ENCODE assay signal across 11 cellular contexts in the genomic region with DNA sequence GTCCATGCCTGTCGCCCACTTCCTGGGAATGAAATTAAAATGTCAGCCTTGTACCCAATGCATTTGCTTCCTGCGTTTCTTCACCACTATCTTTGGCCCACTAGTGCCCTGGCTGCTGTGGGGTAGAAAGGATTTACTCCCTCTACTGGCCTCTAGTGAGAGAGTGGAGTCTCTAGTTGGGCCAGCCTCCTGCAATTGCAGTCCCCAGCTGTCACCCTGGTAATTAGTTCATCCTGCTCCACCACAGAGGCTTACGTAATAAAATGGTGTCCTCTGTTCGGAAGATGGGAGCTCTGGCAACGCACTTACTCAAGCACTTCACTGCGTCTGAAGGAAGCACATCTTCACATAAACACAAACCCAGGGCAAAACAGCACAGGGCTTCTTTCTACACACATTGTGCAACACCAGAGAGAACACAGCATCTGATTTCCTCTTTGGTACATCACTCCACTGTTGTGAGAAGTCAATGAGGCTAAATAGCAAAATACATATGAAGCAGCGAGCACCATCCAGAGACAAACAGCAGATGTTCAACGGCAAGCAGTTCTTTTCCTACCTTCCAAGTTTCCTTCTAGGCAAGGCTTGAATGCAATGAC.
DNase-seq lines count a peak whose midpoint lies in the region; ATAC-seq and TF ChIP-seq lines count a peak whose summit lies in the region.
"Had no signal": no experiment of that assay in that cellular context is flagged by ENCODE, and none has a peak within 500 bp of the region (broad histone marks: within the 10 kb centered on the region; RNA-seq: fewer than 3 reads in every experiment).

No MANE protein-coding gene starts in this region.

- H3K4me2 ChIP-seq in SK-N-SH: no peak overlapping the region
- H3K4me2 ChIP-seq in smooth muscle cell: no peak overlapping the region

- H2AFZ ChIP-seq in SK-N-SH (ENCODE audit: low read depth) (no peak overlapping the region), smooth muscle cell (ENCODE audit: low read depth) (no peak overlapping the region)

- H3K9ac ChIP-seq in SK-N-SH: no peak overlapping the region
- H3K9ac ChIP-seq in smooth muscle cell (ENCODE audit: low read depth): no peak overlapping the region

- 45% methylated on average over 8 of the region's 8 CpGs for WGBS in SK-N-SH (ENCODE audit: low lambda C conversion rate)
- 81% methylated on average over 8 of the region's 8 CpGs for WGBS in smooth muscle cell (ENCODE audit: low lambda C conversion rate)

- TF ChIP-seq EP300 in SK-N-SH (IDR thresholded peaks at IDR 0.05; ENCODE audit: borderline replicate concordance in 1 of 2, low read depth in 1 of 2, low read length in 1 of 2): no peak

- H3K27ac ChIP-seq in SK-N-SH (ENCODE audit: low read depth in 2 of 2, low read length in 1 of 2) (no peak overlapping the region), VCaP (no peak overlapping the region), smooth muscle cell (ENCODE audit: low read depth) (no peak overlapping the region)

- H3F3A ChIP-seq in SK-N-SH (replicated peaks; ENCODE audit: insufficient read depth) (no peaks in the 10 kb centered on the region), smooth muscle cell (ENCODE audit: low read depth) (no peaks in the 10 kb centered on the region)

- H4K20me1 ChIP-seq in SK-N-SH (ENCODE audit: insufficient read depth): no peaks in the 10 kb centered on the region
- no peaks in the 10 kb centered on the region for H4K20me1 ChIP-seq in smooth muscle cell (ENCODE audit: low read depth)

- peak; percentile 8; the same call in 1 of the 2 replicates for TF ChIP-seq RAD21 in SK-N-SH (IDR thresholded peaks at IDR 0.05; ENCODE audit: low read length)

- H3K4me3 ChIP-seq in SK-N-SH (ENCODE audit: low read depth in 2 of 2, low read length in 1 of 2): no peak overlapping the region
- H3K4me3 ChIP-seq in smooth muscle cell: no peak overlapping the region

- no peaks in the 10 kb centered on the region for H3K9me2 ChIP-seq in SK-N-SH

- H3K27me3 ChIP-seq in SK-N-SH (ENCODE audit: insufficient read depth): no peaks in the 10 kb centered on the region
- H3K27me3 ChIP-seq in smooth muscle cell (ENCODE audit: low read depth): no peaks in the 10 kb centered on the region

- ATAC-seq in SK-N-SH treated with all-trans-retinoic acid at 6 μM for 48 hours (no peak), HG03039 (IDR thresholded peaks at IDR 0.05; ENCODE audit: unreplicated experiment) (no peak), HG02970 (IDR thresholded peaks at IDR 0.05; ENCODE audit: low FRiP score, unreplicated experiment) (no peak)
- ATAC-seq: activated CD8-positive, alpha-beta T cell treated with anti-CD3 and anti-CD28 coated beads for 36 hours; esophagus mucosa had no signal

- CTCF ChIA-PET in SK-N-SH (lab: Yijun Ruan, JAX): interaction anchor here (1.1 to 2.1 kb wide), 4 partner anchors 10 to 670 kb away, joined by 3 to 8 read pairs (median 4); no protein-coding TSS in a partner anchor

- no peak for TF ChIP-seq CTCF in SK-N-SH (IDR thresholded peaks at IDR 0.05)
- TF ChIP-seq CTCF in VCaP (conservative IDR thresholded peaks at IDR 0.05): peak; percentile 56
- TF ChIP-seq CTCF in smooth muscle cell (IDR thresholded peaks at IDR 0.05; ENCODE audit: borderline replicate concordance, insufficient read depth, poor library complexity, severe bottlenecking): peak; percentile 12

- no peaks in the 10 kb centered on the region; the same call in 1 of the 2 replicates for H3K9me3 ChIP-seq in SK-N-SH
- H3K9me3 ChIP-seq in smooth muscle cell (replicated peaks; ENCODE audit: low read depth): no peaks in the 10 kb centered on the region

- peaks cover 0 to 21% of the 10 kb centered on the region in 2 experiments; a peak in 2 of 4 replicates for H3K4me1 ChIP-seq in SK-N-SH (ENCODE audit: control insufficient read depth in 1 of 2, insufficient read depth in 2 of 2, low read depth in 1 of 2, low read length in 1 of 2)
- no peaks in the 10 kb centered on the region for H3K4me1 ChIP-seq in smooth muscle cell (ENCODE audit: low read depth)

- DNase-seq in SK-N-SH (no peak), NCI-H510A treated with DMSO at 0.1 percent for 48 hours (lab: John Stamatoyannopoulos, UW) (peak; percentile 56), smooth muscle cell (lab: John Stamatoyannopoulos, UW; ENCODE audit: unreplicated experiment) (no peak), foreskin melanocyte (no peak)
- DNase-seq: activated CD8-positive, alpha-beta T cell treated with anti-CD3 and anti-CD28 coated beads for 36 hours; NCI-H526 treated with DMSO at 0.1 percent for 48 hours had no signal

- POLR2A ChIA-PET in SK-N-SH (lab: Yijun Ruan, JAX): no interaction called here

- no peaks in the 10 kb centered on the region for H3K79me2 ChIP-seq in SK-N-SH (ENCODE audit: insufficient read depth)
- H3K79me2 ChIP-seq in smooth muscle cell (ENCODE audit: low read depth): no peaks in the 10 kb centered on the region

- H3K36me3 ChIP-seq in SK-N-SH (replicated peaks in 1 of 2; ENCODE audit: control insufficient read depth in 1 of 2, insufficient read depth in 2 of 2, low read length in 1 of 2) (no peaks in the 10 kb centered on the region), smooth muscle cell (ENCODE audit: low read depth) (no peaks in the 10 kb centered on the region)

TF ChIP-seq in SK-N-SH, 30 proteins besides CTCF, POLR2A, EP300 and RAD21 (continues in another document):
- TF ChIP-seq FOSL2 (IDR thresholded peaks at IDR 0.05; ENCODE audit: borderline replicate concordance, low read depth): no peak
- no peak for TF ChIP-seq RXRA (IDR thresholded peaks at IDR 0.05; ENCODE audit: borderline replicate concordance, low read depth)
- no peak for TF ChIP-seq YY1 (IDR thresholded peaks at IDR 0.05; ENCODE audit: low read depth)
- no peak for TF ChIP-seq FOXJ3 (CRISPR knock-in tag; IDR thresholded peaks at IDR 0.05)
- no peak for TF ChIP-seq SIN3A (IDR thresholded peaks at IDR 0.05; ENCODE audit: borderline replicate concordance, low read depth, low read length)
- TF ChIP-seq MXI1 (IDR thresholded peaks at IDR 0.05; ENCODE audit: low read depth, low read length): no peak
- no peak for TF ChIP-seq RCOR1 (IDR thresholded peaks at IDR 0.05; ENCODE audit: low read length)
- no peak for TF ChIP-seq MEF2A (IDR thresholded peaks at IDR 0.05; ENCODE audit: borderline replicate concordance, low read depth)
- TF ChIP-seq, protein P1, sequence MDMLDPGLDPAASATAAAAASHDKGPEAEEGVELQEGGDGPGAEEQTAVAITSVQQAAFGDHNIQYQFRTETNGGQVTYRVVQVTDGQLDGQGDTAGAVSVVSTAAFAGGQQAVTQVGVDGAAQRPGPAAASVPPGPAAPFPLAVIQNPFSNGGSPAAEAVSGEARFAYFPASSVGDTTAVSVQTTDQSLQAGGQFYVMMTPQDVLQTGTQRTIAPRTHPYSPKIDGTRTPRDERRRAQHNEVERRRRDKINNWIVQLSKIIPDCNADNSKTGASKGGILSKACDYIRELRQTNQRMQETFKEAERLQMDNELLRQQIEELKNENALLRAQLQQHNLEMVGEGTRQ (IDR thresholded peaks at IDR 0.05; ENCODE audit: borderline replicate concordance, low read depth, low read length): no peak
- no peak for TF ChIP-seq TEAD4 (IDR thresholded peaks at IDR 0.05; ENCODE audit: borderline replicate concordance, insufficient read depth)
- no peak for TF ChIP-seq SMC3 (IDR thresholded peaks at IDR 0.05; ENCODE audit: low read depth, low read length)
- no peak for TF ChIP-seq EZH2phosphoT487 (IDR thresholded peaks at IDR 0.05; ENCODE audit: borderline replicate concordance, low read depth)
- no peak for TF ChIP-seq RFX5 (IDR thresholded peaks at IDR 0.05; ENCODE audit: low read length)
- no peak for TF ChIP-seq ELF1 (IDR thresholded peaks at IDR 0.05)
- no peak for TF ChIP-seq NFIC (IDR thresholded peaks at IDR 0.05; ENCODE audit: borderline replicate concordance)

TF ChIP-seq in SK-N-SH treated with all-trans-retinoic acid at 6 μM for 48 hours, 23 proteins besides CTCF, POLR2A, EP300 and RAD21 (continues in another document):
- TF ChIP-seq ZNF565 (CRISPR knock-in tag; conservative IDR thresholded peaks at IDR 0.05; ENCODE audit: low read depth) (no peak), ZFP3 (CRISPR knock-in tag; IDR thresholded peaks at IDR 0.05) (no peak), TOX (CRISPR knock-in tag; IDR thresholded peaks at IDR 0.05; ENCODE audit: borderline replicate concordance) (no peak), ZC3H10 (CRISPR knock-in tag; IDR thresholded peaks at IDR 0.05) (no peak), SNAI2 (CRISPR knock-in tag; IDR thresholded peaks at IDR 0.05) (no peak), ESRRG (CRISPR knock-in tag; IDR thresholded peaks at IDR 0.05) (no peak), OSR1 (CRISPR knock-in tag; IDR thresholded peaks at IDR 0.05) (no peak)
- TF ChIP-seq, protein P2, sequence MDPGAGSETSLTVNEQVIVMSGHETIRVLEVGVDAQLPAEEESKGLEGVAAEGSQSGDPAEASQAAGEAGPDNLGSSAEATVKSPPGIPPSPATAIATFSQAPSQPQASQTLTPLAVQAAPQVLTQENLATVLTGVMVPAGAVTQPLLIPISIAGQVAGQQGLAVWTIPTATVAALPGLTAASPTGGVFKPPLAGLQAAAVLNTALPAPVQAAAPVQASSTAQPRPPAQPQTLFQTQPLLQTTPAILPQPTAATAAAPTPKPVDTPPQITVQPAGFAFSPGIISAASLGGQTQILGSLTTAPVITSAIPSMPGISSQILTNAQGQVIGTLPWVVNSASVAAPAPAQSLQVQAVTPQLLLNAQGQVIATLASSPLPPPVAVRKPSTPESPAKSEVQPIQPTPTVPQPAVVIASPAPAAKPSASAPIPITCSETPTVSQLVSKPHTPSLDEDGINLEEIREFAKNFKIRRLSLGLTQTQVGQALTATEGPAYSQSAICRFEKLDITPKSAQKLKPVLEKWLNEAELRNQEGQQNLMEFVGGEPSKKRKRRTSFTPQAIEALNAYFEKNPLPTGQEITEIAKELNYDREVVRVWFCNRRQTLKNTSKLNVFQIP (CRISPR knock-in tag; IDR thresholded peaks at IDR 0.05; ENCODE audit: borderline replicate concordance, low read depth): no peak
